Comparison of ENCODE assay signal across 29 cellular contexts in genomic region chr6:114171473-114171872, GRCh38.
"Had no signal": no experiment of that assay in that cellular context is flagged by ENCODE, and none has a peak within 500 bp of the region (broad histone marks: within the 10 kb centered on the region; RNA-seq: fewer than 3 reads in every experiment).

No MANE protein-coding gene starts in this region.

- FAIRE-seq: urothelium cell line had no signal

- H3K9me3 ChIP-seq: stomach, suprapubic skin, testis, thoracic aorta, thyroid gland, tibial artery, tibial nerve, transverse colon, upper lobe of left lung, upper lobe of right lung, uterus, vagina had no signal

- H3K36me3 Mint-ChIP-seq: stimulated activated effector memory CD8-positive, alpha-beta T cell treated with anti-CD3 and anti-CD28 coated beads, Interleukin-12 subunit alpha, Interleukin-12 subunit beta, amount 100 ng/mL, for 72 hours; stimulated activated memory B cell treated with anti-CD40 and anti-IgM and Interleukin-4, amounts not matched to agents 10 μg/mL and 1 μg/mL and 100 μg/mL, for 72 hours; stimulated activated naive B cell treated with anti-CD40 and anti-IgM and Interleukin-4, amounts not matched to agents 10 μg/mL and 1 μg/mL and 100 μg/mL, for 72 hours; type B pancreatic cell had no signal

- H3K4me1 ChIP-seq: suprapubic skin, testis, tibial nerve, transverse colon, upper lobe of left lung, upper lobe of right lung, uterus, vagina had no signal

- H3K4me1 Mint-ChIP-seq: stimulated activated effector memory CD8-positive, alpha-beta T cell treated with anti-CD3 and anti-CD28 coated beads, Interleukin-12 subunit alpha, Interleukin-12 subunit beta, amount 100 ng/mL, for 72 hours; stimulated activated memory B cell treated with anti-CD40 and anti-IgM and Interleukin-4, amounts not matched to agents 10 μg/mL and 1 μg/mL and 100 μg/mL, for 72 hours; stimulated activated naive B cell treated with anti-CD40 and anti-IgM and Interleukin-4, amounts not matched to agents 10 μg/mL and 1 μg/mL and 100 μg/mL, for 72 hours; stimulated activated naive CD8-positive, alpha-beta T cell treated with anti-CD3 and anti-CD28 coated beads, Interleukin-15, amount 100 ng/mL, for 72 hours had no signal

- H3K4me3 ChIP-seq: stomach, suprapubic skin, testis, thoracic aorta, thyroid gland, tibial artery, tibial nerve, transverse colon, upper lobe of left lung, upper lobe of right lung, uterus, vagina had no signal

- ATAC-seq: stimulated activated effector memory CD8-positive, alpha-beta T cell treated with anti-CD3 and anti-CD28 coated beads, Interleukin-12 subunit alpha, Interleukin-12 subunit beta, amount 100 ng/mL, for 72 hours; stimulated activated memory B cell treated with anti-CD40 and anti-IgM and Interleukin-4, amounts not matched to agents 10 μg/mL and 1 μg/mL and 100 μg/mL, for 72 hours; stimulated activated naive B cell treated with anti-CD40 and anti-IgM and Interleukin-4, amounts not matched to agents 10 μg/mL and 1 μg/mL and 100 μg/mL, for 72 hours; stimulated activated naive CD8-positive, alpha-beta T cell treated with anti-CD3 and anti-CD28 coated beads, Interleukin-15, amount 100 ng/mL, for 72 hours; stimulated activated naive CD8-positive, alpha-beta T cell treated with anti-CD3 and anti-CD28 coated beads, Interleukin-15, Interleukin-2, amounts not matched to agents 100 U/mL and 50 U/mL, for 24 hours; upper lobe of right lung had no signal

- H3K27me3 ChIP-seq: stomach, suprapubic skin, testis, thyroid gland, tibial artery, tibial nerve, transverse colon, upper lobe of left lung, upper lobe of right lung, uterus, vagina had no signal

- H3K36me3 ChIP-seq: stomach, suprapubic skin, thoracic aorta, thyroid gland, tibial artery, tibial nerve, transverse colon, upper lobe of left lung, upper lobe of right lung, uterus, vagina had no signal

- H3K9me3 Mint-ChIP-seq: stimulated activated effector memory CD8-positive, alpha-beta T cell treated with anti-CD3 and anti-CD28 coated beads, Interleukin-12 subunit alpha, Interleukin-12 subunit beta, amount 100 ng/mL, for 72 hours; stimulated activated memory B cell treated with anti-CD40 and anti-IgM and Interleukin-4, amounts not matched to agents 10 μg/mL and 1 μg/mL and 100 μg/mL, for 72 hours; stimulated activated naive B cell treated with anti-CD40 and anti-IgM and Interleukin-4, amounts not matched to agents 10 μg/mL and 1 μg/mL and 100 μg/mL, for 72 hours; stimulated activated naive CD8-positive, alpha-beta T cell treated with anti-CD3 and anti-CD28 coated beads, Interleukin-15, amount 100 ng/mL, for 72 hours; type B pancreatic cell had no signal

- DNase-seq: stimulated activated CD4-positive, alpha-beta T cell treated with anti-CD3 and anti-CD28 coated beads, Interleukin-2, amount 100 ng/mL, for 48 hours; stimulated activated CD4-positive, alpha-beta T cell treated with anti-CD3 and anti-CD28 coated beads, Interleukin-4, amount 100 ng/mL, for 1 hour; stimulated activated CD4-positive, alpha-beta T cell treated with anti-CD3 and anti-CD28 coated beads, Interleukin-4, amount 100 ng/mL, for 24 hours; stimulated activated CD4-positive, alpha-beta T cell treated with anti-CD3 and anti-CD28 coated beads, Interleukin-4, amount 100 ng/mL, for 4 hours; stimulated activated CD8-positive, alpha-beta memory T cell treated with anti-CD3 and anti-CD28 coated beads, Interleukin-4, amount 100 ng/mL, for 48 hours; stimulated activated naive B cell treated with anti-CD40 and anti-IgM and Interleukin-4, amounts not matched to agents 10 μg/mL and 1 μg/mL and 100 μg/mL, for 72 hours; stimulated activated naive CD4-positive, alpha-beta T cell; stimulated activated naive CD4-positive, alpha-beta T cell treated with Interleukin-2 at 50 U/mL for 16 hours; stimulated activated naive CD8-positive, alpha-beta T cell treated with anti-CD3 and anti-CD28 coated beads, Interleukin-15, amount 100 ng/mL, for 72 hours; stimulated activated naive CD8-positive, alpha-beta T cell treated with anti-CD3 and anti-CD28 coated beads, Interleukin-15, Interleukin-2, amounts not matched to agents 100 U/mL and 50 U/mL, for 24 hours; stomach; substantia nigra; testis; thyroid gland; tibial artery; transverse colon; trophoblast cell; upper lobe of left lung; upper lobe of right lung; uterus had no signal

- H3K4me3 Mint-ChIP-seq: stimulated activated effector memory CD8-positive, alpha-beta T cell treated with anti-CD3 and anti-CD28 coated beads, Interleukin-12 subunit alpha, Interleukin-12 subunit beta, amount 100 ng/mL, for 72 hours; stimulated activated memory B cell treated with anti-CD40 and anti-IgM and Interleukin-4, amounts not matched to agents 10 μg/mL and 1 μg/mL and 100 μg/mL, for 72 hours; stimulated activated naive B cell treated with anti-CD40 and anti-IgM and Interleukin-4, amounts not matched to agents 10 μg/mL and 1 μg/mL and 100 μg/mL, for 72 hours; stimulated activated naive CD8-positive, alpha-beta T cell treated with anti-CD3 and anti-CD28 coated beads, Interleukin-15, amount 100 ng/mL, for 72 hours; stimulated activated naive CD8-positive, alpha-beta T cell treated with anti-CD3 and anti-CD28 coated beads, Interleukin-15, Interleukin-2, amounts not matched to agents 100 ng/mL and 50 ng/mL, for 24 hours; type B pancreatic cell had no signal

- H3K27me3 Mint-ChIP-seq: stimulated activated memory B cell treated with anti-CD40 and anti-IgM and Interleukin-4, amounts not matched to agents 10 μg/mL and 1 μg/mL and 100 μg/mL, for 72 hours; stimulated activated naive B cell treated with anti-CD40 and anti-IgM and Interleukin-4, amounts not matched to agents 10 μg/mL and 1 μg/mL and 100 μg/mL, for 72 hours; stimulated activated naive CD8-positive, alpha-beta T cell treated with anti-CD3 and anti-CD28 coated beads, Interleukin-15, amount 100 ng/mL, for 72 hours had no signal

- H3K27ac Mint-ChIP-seq: stimulated activated effector memory CD8-positive, alpha-beta T cell treated with anti-CD3 and anti-CD28 coated beads, Interleukin-12 subunit alpha, Interleukin-12 subunit beta, amount 100 ng/mL, for 72 hours; stimulated activated memory B cell treated with anti-CD40 and anti-IgM and Interleukin-4, amounts not matched to agents 10 μg/mL and 1 μg/mL and 100 μg/mL, for 72 hours; stimulated activated naive B cell treated with anti-CD40 and anti-IgM and Interleukin-4, amounts not matched to agents 10 μg/mL and 1 μg/mL and 100 μg/mL, for 72 hours; stimulated activated naive CD8-positive, alpha-beta T cell treated with anti-CD3 and anti-CD28 coated beads, Interleukin-15, amount 100 ng/mL, for 72 hours; stimulated activated naive CD8-positive, alpha-beta T cell treated with anti-CD3 and anti-CD28 coated beads, Interleukin-15, Interleukin-2, amounts not matched to agents 100 ng/mL and 50 ng/mL, for 24 hours; type B pancreatic cell had no signal

- H3K27ac ChIP-seq: stomach, suprapubic skin, testis, thoracic aorta, thyroid gland, tibial artery, tibial nerve, transverse colon, upper lobe of left lung, upper lobe of right lung, uterus, vagina had no signal
